Comparison of ENCODE assay signal across 9 cellular contexts in the genomic region with DNA sequence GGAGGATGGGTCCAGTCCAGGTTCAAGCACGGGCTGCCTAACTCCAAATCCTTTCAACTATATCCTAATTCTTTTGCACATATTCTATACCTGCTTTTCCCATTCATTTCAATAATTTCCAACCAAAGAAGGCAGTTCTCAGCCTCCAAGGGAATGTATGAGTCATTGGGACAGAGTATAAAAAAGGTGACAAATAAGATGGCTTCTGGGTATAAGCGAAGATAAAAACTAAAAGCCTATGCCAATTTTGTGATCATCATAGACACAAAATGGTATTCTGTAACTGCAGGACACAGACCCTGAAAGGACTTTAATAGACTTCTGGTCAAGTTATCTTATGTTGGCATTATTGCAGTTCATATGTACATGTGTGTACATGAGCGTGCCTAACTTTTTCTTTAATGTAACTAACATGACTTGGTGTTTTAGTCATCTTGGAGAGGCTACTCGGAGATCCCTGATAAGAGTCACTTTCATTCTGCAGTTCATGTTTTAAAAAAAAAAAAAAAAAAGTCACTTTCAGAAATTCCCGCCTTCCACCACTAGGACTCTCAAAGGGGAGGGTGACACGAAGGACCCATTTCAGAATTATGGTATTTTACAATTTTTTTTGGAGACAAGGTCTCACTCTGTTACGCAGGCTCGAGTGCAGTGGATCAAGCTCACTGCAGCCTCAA. TPM values are rescaled to one million over a fixed set of nuclear protein-coding genes. Genes with fewer than 3 reads are reported as not detected.
DNase-seq lines count a peak whose midpoint lies in the region; ATAC-seq and TF ChIP-seq lines count a peak whose summit lies in the region.
"Had no signal": no experiment of that assay in that cellular context is flagged by ENCODE, and none has a peak within 500 bp of the region (broad histone marks: within the 10 kb centered on the region; RNA-seq: fewer than 3 reads in every experiment).

No MANE protein-coding gene starts in this region.

- H3K27me3 ChIP-seq in liver (ENCODE audit: control insufficient read depth in 4 of 4, insufficient read depth in 4 of 4, low read length in 3 of 4), result no peaks in the 10 kb centered on the region

- no peak overlapping the region for H3K27ac ChIP-seq in liver (ENCODE audit: low read depth in 1 of 2, low read length in 2 of 2)

- no peak for ATAC-seq in GM21381 (IDR thresholded peaks at IDR 0.05; ENCODE audit: unreplicated experiment)
- no peak for ATAC-seq in HG03045 (IDR thresholded peaks at IDR 0.05; ENCODE audit: unreplicated experiment)

- H3K27ac Mint-ChIP-seq in activated T-helper 2 cell treated with anti-CD3 and anti-CD28 coated beads, Interferon-gamma antibody, Interleukin-2, Interleukin-4, amounts not matched to agents 10 μg/mL and 5 μg/mL and 100 μg/mL, durations not matched to agents 14 hours and 24 hours and 36 hours, result peak overlapping the region; percentile 42

- H3K36me3 Mint-ChIP-seq in activated T-helper 2 cell treated with anti-CD3 and anti-CD28 coated beads, Interferon-gamma antibody, Interleukin-2, Interleukin-4, amounts not matched to agents 10 μg/mL and 5 μg/mL and 100 μg/mL, durations not matched to agents 14 hours and 24 hours and 36 hours (ENCODE audit: low read depth), result peaks cover 67% of the 10 kb centered on the region

- no peaks in the 10 kb centered on the region for H3K9me3 ChIP-seq in liver (ENCODE audit: control insufficient read depth in 4 of 4, low read length in 3 of 4)

- no peaks in the 10 kb centered on the region for H3K9me3 Mint-ChIP-seq in activated T-helper 2 cell treated with anti-CD3 and anti-CD28 coated beads, Interferon-gamma antibody, Interleukin-2, Interleukin-4, amounts not matched to agents 10 μg/mL and 5 μg/mL and 100 μg/mL, durations not matched to agents 14 hours and 24 hours and 36 hours

- H3K27me3 Mint-ChIP-seq in activated T-helper 2 cell treated with anti-CD3 and anti-CD28 coated beads, Interferon-gamma antibody, Interleukin-2, Interleukin-4, amounts not matched to agents 10 μg/mL and 5 μg/mL and 100 μg/mL, durations not matched to agents 14 hours and 24 hours and 36 hours (ENCODE audit: low read depth), result no peaks in the 10 kb centered on the region

- POLR2A ChIA-PET in HEK293T (lab: Yijun Ruan, JAX), result no interaction called here

- no peak for TF ChIP-seq RAD21 in liver (IDR thresholded peaks at IDR 0.05)

- 84% methylated on average over 8 of the region's 8 CpGs for WGBS in liver

- H3K9ac ChIP-seq in liver (ENCODE audit: low read depth in 1 of 2, low read length in 2 of 2), result no peak overlapping the region

- H3K4me1 ChIP-seq in liver (ENCODE audit: control insufficient read depth in 4 of 4, insufficient read depth in 4 of 4, low read length in 3 of 4), result peaks cover 0 to 7% (median 4%) of the 10 kb centered on the region in 4 donors

- intact Hi-C loops in activated T-helper 2 cell treated with anti-CD3 and anti-CD28 coated beads, Interferon-gamma antibody, Interleukin-2, Interleukin-4, amounts not matched to agents 10 μg/mL and 5 μg/mL and 100 μg/mL, durations not matched to agents 14 hours and 24 hours and 36 hours (cut with micrococcal nuclease), result loop anchor here (2.0 kb wide), 2 partner anchors 15 to 19 kb away; no protein-coding TSS in a partner anchor

- CTCF ChIA-PET in HEK293T (lab: Yijun Ruan, JAX), result interaction anchor here (0.7 kb wide), 3 partner anchors 492 to 1403 kb away, joined by 4 to 8 read pairs (median 6); no protein-coding TSS in a partner anchor

- no peak overlapping the region for H3K4me3 ChIP-seq in liver (ENCODE audit: low read depth in 1 of 3, low read length in 3 of 3)

- peaks cover 1 to 44% (median 34%) of the 10 kb centered on the region in 4 donors for H3K36me3 ChIP-seq in liver (ENCODE audit: control insufficient read depth in 4 of 4, insufficient read depth in 3 of 4, low read depth in 1 of 4, low read length in 3 of 4)

- peak; percentile 57 for DNase-seq in DMS53 (lab: John Stamatoyannopoulos, UW)
- DNase-seq in DMS53 treated with DMSO at 0.1 percent for 48 hours (lab: John Stamatoyannopoulos, UW; ENCODE audit: unreplicated experiment), result no peak
- peak; percentile 60 for DNase-seq in HEK293T (ENCODE audit: extremely low spot score)
- DNase-seq in activated T-helper 2 cell treated with anti-CD3 and anti-CD28 coated beads, Interferon-gamma antibody, Interleukin-2, Interleukin-4, amounts not matched to agents 10 μg/mL and 5 μg/mL and 100 μg/mL, durations not matched to agents 14 hours and 24 hours and 36 hours (ENCODE audit: low spot score), result no peak
- no peak for DNase-seq in T-helper 1 cell
- DNase-seq: NCI-H69 had no signal

- peaks cover 26% of the 10 kb centered on the region for H3K4me1 Mint-ChIP-seq in activated T-helper 2 cell treated with anti-CD3 and anti-CD28 coated beads, Interferon-gamma antibody, Interleukin-2, Interleukin-4, amounts not matched to agents 10 μg/mL and 5 μg/mL and 100 μg/mL, durations not matched to agents 14 hours and 24 hours and 36 hours (ENCODE audit: low read depth)

- TF ChIP-seq CTCF in liver (IDR thresholded peaks at IDR 0.05; ENCODE audit: low read depth, low read length, missing input control), result peak; percentile 32

- no peak overlapping the region for H3K4me3 Mint-ChIP-seq in activated T-helper 2 cell treated with anti-CD3 and anti-CD28 coated beads, Interferon-gamma antibody, Interleukin-2, Interleukin-4, amounts not matched to agents 10 μg/mL and 5 μg/mL and 100 μg/mL, durations not matched to agents 14 hours and 24 hours and 36 hours (ENCODE audit: low read depth)

TF ChIP-seq in HEK293T, 16 proteins besides CTCF, POLR2A, EP300 and RAD21:
- TF ChIP-seq L3MBTL2 (conservative IDR thresholded peaks at IDR 0.05), result no peak
- TF ChIP-seq ZNF384 (IDR thresholded peaks at IDR 0.05), result peak; percentile 95

TF ChIP-seq in liver, 16 proteins besides CTCF, POLR2A, EP300 and RAD21 (continues in another document):
- no peak for TF ChIP-seq TAF1 (conservative IDR thresholded peaks at IDR 0.05)
- no peak for TF ChIP-seq YY1 (IDR thresholded peaks at IDR 0.05)
- TF ChIP-seq EGR1 (IDR thresholded peaks at IDR 0.05; ENCODE audit: low read depth in 2 of 2), result no peak
- no peak for TF ChIP-seq NR2F2 (IDR thresholded peaks at IDR 0.05)
- no peak for TF ChIP-seq SP1 (IDR thresholded peaks at IDR 0.05)
- TF ChIP-seq HNF4G (IDR thresholded peaks at IDR 0.05), result no peak
- TF ChIP-seq ATF3 (IDR thresholded peaks at IDR 0.05), result no peak
- no peak for TF ChIP-seq RXRA (IDR thresholded peaks at IDR 0.05)
- TF ChIP-seq MAX (IDR thresholded peaks at IDR 0.05), result no peak
- no peak for TF ChIP-seq HNF4A (conservative IDR thresholded peaks at IDR 0.05)
- no peak for TF ChIP-seq FOXA1 (IDR thresholded peaks at IDR 0.05)
- no peak for TF ChIP-seq FOXA2 (IDR thresholded peaks at IDR 0.05)
- TF ChIP-seq JUND (IDR thresholded peaks at IDR 0.05), result no peak
- no peak for TF ChIP-seq GABPA (IDR thresholded peaks at IDR 0.05 in 1 of 2, conservative IDR thresholded peaks at IDR 0.05 in 1 of 2)
- TF ChIP-seq, protein P1, sequence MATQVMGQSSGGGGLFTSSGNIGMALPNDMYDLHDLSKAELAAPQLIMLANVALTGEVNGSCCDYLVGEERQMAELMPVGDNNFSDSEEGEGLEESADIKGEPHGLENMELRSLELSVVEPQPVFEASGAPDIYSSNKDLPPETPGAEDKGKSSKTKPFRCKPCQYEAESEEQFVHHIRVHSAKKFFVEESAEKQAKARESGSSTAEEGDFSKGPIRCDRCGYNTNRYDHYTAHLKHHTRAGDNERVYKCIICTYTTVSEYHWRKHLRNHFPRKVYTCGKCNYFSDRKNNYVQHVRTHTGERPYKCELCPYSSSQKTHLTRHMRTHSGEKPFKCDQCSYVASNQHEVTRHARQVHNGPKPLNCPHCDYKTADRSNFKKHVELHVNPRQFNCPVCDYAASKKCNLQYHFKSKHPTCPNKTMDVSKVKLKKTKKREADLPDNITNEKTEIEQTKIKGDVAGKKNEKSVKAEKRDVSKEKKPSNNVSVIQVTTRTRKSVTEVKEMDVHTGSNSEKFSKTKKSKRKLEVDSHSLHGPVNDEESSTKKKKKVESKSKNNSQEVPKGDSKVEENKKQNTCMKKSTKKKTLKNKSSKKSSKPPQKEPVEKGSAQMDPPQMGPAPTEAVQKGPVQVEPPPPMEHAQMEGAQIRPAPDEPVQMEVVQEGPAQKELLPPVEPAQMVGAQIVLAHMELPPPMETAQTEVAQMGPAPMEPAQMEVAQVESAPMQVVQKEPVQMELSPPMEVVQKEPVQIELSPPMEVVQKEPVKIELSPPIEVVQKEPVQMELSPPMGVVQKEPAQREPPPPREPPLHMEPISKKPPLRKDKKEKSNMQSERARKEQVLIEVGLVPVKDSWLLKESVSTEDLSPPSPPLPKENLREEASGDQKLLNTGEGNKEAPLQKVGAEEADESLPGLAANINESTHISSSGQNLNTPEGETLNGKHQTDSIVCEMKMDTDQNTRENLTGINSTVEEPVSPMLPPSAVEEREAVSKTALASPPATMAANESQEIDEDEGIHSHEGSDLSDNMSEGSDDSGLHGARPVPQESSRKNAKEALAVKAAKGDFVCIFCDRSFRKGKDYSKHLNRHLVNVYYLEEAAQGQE (IDR thresholded peaks at IDR 0.05), result no peak

RNA-seq across cellular contexts. Expression of gene COG1, which starts 17.3 kb away (rescaled TPM):
- 31.4 and 31.5 TPM in 2 replicates for total RNA-seq in activated T-helper 2 cell treated with anti-CD3 and anti-CD28 coated beads, Interferon-gamma antibody, Interleukin-2, Interleukin-4, amounts not matched to agents 10 μg/mL and 5 μg/mL and 100 μg/mL, durations not matched to agents 14 hours and 24 hours and 36 hours
- total RNA-seq in liver, result 10 to 100 TPM in 1 of 2 donors, 1 to 10 TPM in 1; 6.9 to 13.6 TPM
- polyA plus RNA-seq in liver, result 10 to 100 TPM; 10.4 to 16.5 TPM

RNA-seq across cellular contexts. Expression of gene SSTR2, which starts 45.3 kb away (rescaled TPM):
- 0.91 and 0.97 TPM in 2 replicates for total RNA-seq in activated T-helper 2 cell treated with anti-CD3 and anti-CD28 coated beads, Interferon-gamma antibody, Interleukin-2, Interleukin-4, amounts not matched to agents 10 μg/mL and 5 μg/mL and 100 μg/mL, durations not matched to agents 14 hours and 24 hours and 36 hours
- 1 to 10 TPM in 1 of 2 donors, under 1 TPM in 1; 0.84 to 1.1 TPM for total RNA-seq in liver
- under 1 TPM; 0.12 to 0.38 TPM for polyA plus RNA-seq in liver

RNA-seq across cellular contexts. Expression of gene CPSF4L, which starts 51.5 kb away (rescaled TPM):
- not detected in 2 replicates for total RNA-seq in activated T-helper 2 cell treated with anti-CD3 and anti-CD28 coated beads, Interferon-gamma antibody, Interleukin-2, Interleukin-4, amounts not matched to agents 10 μg/mL and 5 μg/mL and 100 μg/mL, durations not matched to agents 14 hours and 24 hours and 36 hours
- not detected for total RNA-seq in liver
- polyA plus RNA-seq in liver, result not detected

Comparison
In these comparisons a context has a peak if more than half of its experiments do, and no peak if none do; other contexts are left out.
1. DNase-seq: peak in DMS53 (single experiment) and HEK293T (single experiment); none in DMS53 treated with DMSO at 0.1 percent for 48 hours (single experiment), activated T-helper 2 cell treated with anti-CD3 and anti-CD28 coated beads, Interferon-gamma antibody, Interleukin-2, Interleukin-4, amounts not matched to agents 10 μg/mL and 5 μg/mL and 100 μg/mL, durations not matched to agents 14 hours and 24 hours and 36 hours (single experiment) and T-helper 1 cell (0 of 5).